In the genomic region with DNA sequence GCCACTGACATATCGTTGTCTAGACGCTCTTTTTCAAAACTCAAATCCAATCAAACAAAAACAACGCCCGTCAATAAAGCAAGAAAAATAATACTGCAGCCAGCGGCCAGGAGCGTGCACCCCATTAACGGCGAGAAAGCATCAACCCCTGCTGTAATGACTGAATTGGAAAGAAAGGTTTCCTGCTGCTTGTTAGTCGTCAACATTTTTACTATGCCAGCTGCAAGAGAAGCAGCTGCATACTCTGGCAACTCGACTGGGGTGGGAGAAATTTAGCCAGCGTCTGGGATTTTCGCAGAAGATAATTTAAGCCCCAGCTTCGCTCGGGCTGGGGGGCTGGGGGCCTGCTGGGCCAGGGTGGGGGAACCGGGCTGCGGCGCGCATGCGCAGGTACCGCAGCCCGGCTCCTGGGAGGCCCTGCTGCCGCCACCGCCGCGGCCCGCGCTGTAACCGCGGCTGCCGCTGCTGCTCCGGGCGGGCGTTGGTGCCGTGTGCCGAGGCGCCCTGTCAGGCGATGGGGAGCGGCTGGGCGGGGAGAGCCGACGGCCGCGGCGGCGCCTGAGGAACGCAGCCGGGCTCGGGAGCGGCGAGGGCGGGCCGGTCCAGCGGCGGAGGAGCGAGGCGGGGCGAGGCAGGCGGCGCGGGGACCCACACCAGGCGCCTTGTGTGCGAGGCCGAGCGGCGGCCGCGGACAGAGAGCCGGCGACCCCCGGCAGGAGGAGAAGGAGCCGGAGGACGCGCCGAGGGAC, we compare ENCODE assay signal across 8 cellular contexts. TPM values are rescaled to one million over a fixed set of nuclear protein-coding genes. Genes with fewer than 3 reads are reported as not detected.
DNase-seq lines count a peak whose midpoint lies in the region; ATAC-seq and TF ChIP-seq lines count a peak whose summit lies in the region.

No MANE protein-coding gene starts in this region.

- H3K27ac Mint-ChIP-seq in activated T-helper 2 cell treated with anti-CD3 and anti-CD28 coated beads, Interferon-gamma antibody, Interleukin-2, Interleukin-4, amounts not matched to agents 10 μg/mL and 5 μg/mL and 100 μg/mL, durations not matched to agents 14 hours and 24 hours and 36 hours: peak overlapping the region; percentile 99
- peak overlapping the region; percentile 97 for H3K27ac Mint-ChIP-seq in nephron progenitor cell
- H3K27ac Mint-ChIP-seq in stimulated activated naive CD8-positive, alpha-beta T cell treated with anti-CD3 and anti-CD28 coated beads, Interleukin-15, Interleukin-2, amounts not matched to agents 100 ng/mL and 50 ng/mL, for 24 hours: peak overlapping the region; percentile 93

- no peaks in the 10 kb centered on the region for H3K27me3 Mint-ChIP-seq in activated T-helper 2 cell treated with anti-CD3 and anti-CD28 coated beads, Interferon-gamma antibody, Interleukin-2, Interleukin-4, amounts not matched to agents 10 μg/mL and 5 μg/mL and 100 μg/mL, durations not matched to agents 14 hours and 24 hours and 36 hours (ENCODE audit: low read depth)
- H3K27me3 Mint-ChIP-seq in nephron progenitor cell (ENCODE audit: low read depth, poor library complexity): peaks cover 3% of the 10 kb centered on the region
- no peaks in the 10 kb centered on the region for H3K27me3 Mint-ChIP-seq in stimulated activated naive CD8-positive, alpha-beta T cell treated with anti-CD3 and anti-CD28 coated beads, Interleukin-15, Interleukin-2, amounts not matched to agents 100 ng/mL and 50 ng/mL, for 24 hours

- ATAC-seq in GM21619 (IDR thresholded peaks at IDR 0.05; ENCODE audit: unreplicated experiment): peak; percentile 44

- H3K9me3 Mint-ChIP-seq in activated T-helper 2 cell treated with anti-CD3 and anti-CD28 coated beads, Interferon-gamma antibody, Interleukin-2, Interleukin-4, amounts not matched to agents 10 μg/mL and 5 μg/mL and 100 μg/mL, durations not matched to agents 14 hours and 24 hours and 36 hours: no peaks in the 10 kb centered on the region
- no peaks in the 10 kb centered on the region for H3K9me3 Mint-ChIP-seq in nephron progenitor cell
- no peaks in the 10 kb centered on the region for H3K9me3 Mint-ChIP-seq in stimulated activated naive CD8-positive, alpha-beta T cell treated with anti-CD3 and anti-CD28 coated beads, Interleukin-15, Interleukin-2, amounts not matched to agents 100 ng/mL and 50 ng/mL, for 24 hours

- no peak for TF ChIP-seq RAD21 in Ishikawa (IDR thresholded peaks at IDR 0.05; ENCODE audit: low read depth)

- no peak for TF ChIP-seq EP300 in Ishikawa (IDR thresholded peaks at IDR 0.05; ENCODE audit: borderline replicate concordance)

- DNase-seq in DMS79 (lab: John Stamatoyannopoulos, UW) (peak; percentile 42), RKO (ENCODE audit: low spot score) (peak; percentile 70), fibroblast of the aortic adventitia (ENCODE audit: low read depth) (peak; percentile 78), nephron progenitor cell (peak; percentile 77)
- peak; percentile 72 for DNase-seq in activated T-helper 2 cell treated with anti-CD3 and anti-CD28 coated beads, Interferon-gamma antibody, Interleukin-2, Interleukin-4, amounts not matched to agents 10 μg/mL and 5 μg/mL and 100 μg/mL, durations not matched to agents 14 hours and 24 hours and 36 hours (ENCODE audit: low spot score)

- H3K4me1 Mint-ChIP-seq in activated T-helper 2 cell treated with anti-CD3 and anti-CD28 coated beads, Interferon-gamma antibody, Interleukin-2, Interleukin-4, amounts not matched to agents 10 μg/mL and 5 μg/mL and 100 μg/mL, durations not matched to agents 14 hours and 24 hours and 36 hours (ENCODE audit: low read depth): peaks cover 32% of the 10 kb centered on the region
- peaks cover 45% of the 10 kb centered on the region for H3K4me1 Mint-ChIP-seq in nephron progenitor cell
- peaks cover 48% of the 10 kb centered on the region for H3K4me1 Mint-ChIP-seq in stimulated activated naive CD8-positive, alpha-beta T cell treated with anti-CD3 and anti-CD28 coated beads, Interleukin-15, Interleukin-2, amounts not matched to agents 100 ng/mL and 50 ng/mL, for 24 hours (ENCODE audit: low read depth)

- H3K4me3 ChIP-seq in fibroblast of the aortic adventitia (ENCODE audit: low read depth, low read length): peak overlapping the region; percentile 83

- TF ChIP-seq CTCF in fibroblast of the aortic adventitia (IDR thresholded peaks at IDR 0.05; ENCODE audit: insufficient read depth, low read length) (no peak), nephron progenitor cell (IDR thresholded peaks at IDR 0.05) (no peak)

- H3K4me3 Mint-ChIP-seq in activated T-helper 2 cell treated with anti-CD3 and anti-CD28 coated beads, Interferon-gamma antibody, Interleukin-2, Interleukin-4, amounts not matched to agents 10 μg/mL and 5 μg/mL and 100 μg/mL, durations not matched to agents 14 hours and 24 hours and 36 hours (ENCODE audit: low read depth): peak overlapping the region; percentile 93
- peak overlapping the region; percentile 97 for H3K4me3 Mint-ChIP-seq in nephron progenitor cell
- peak overlapping the region; percentile 90 for H3K4me3 Mint-ChIP-seq in stimulated activated naive CD8-positive, alpha-beta T cell treated with anti-CD3 and anti-CD28 coated beads, Interleukin-15, Interleukin-2, amounts not matched to agents 100 ng/mL and 50 ng/mL, for 24 hours

- intact Hi-C loops in activated T-helper 2 cell treated with anti-CD3 and anti-CD28 coated beads, Interferon-gamma antibody, Interleukin-2, Interleukin-4, amounts not matched to agents 10 μg/mL and 5 μg/mL and 100 μg/mL, durations not matched to agents 14 hours and 24 hours and 36 hours (cut with micrococcal nuclease): loop anchor here (1.0 to 10.0 kb wide), 6 partner anchors 79 to 1469 kb away; a partner anchor contains a TSS

- H3K36me3 Mint-ChIP-seq in activated T-helper 2 cell treated with anti-CD3 and anti-CD28 coated beads, Interferon-gamma antibody, Interleukin-2, Interleukin-4, amounts not matched to agents 10 μg/mL and 5 μg/mL and 100 μg/mL, durations not matched to agents 14 hours and 24 hours and 36 hours (ENCODE audit: low read depth): peaks cover 13% of the 10 kb centered on the region
- no peaks in the 10 kb centered on the region for H3K36me3 Mint-ChIP-seq in nephron progenitor cell (ENCODE audit: low read depth)
- H3K36me3 Mint-ChIP-seq in stimulated activated naive CD8-positive, alpha-beta T cell treated with anti-CD3 and anti-CD28 coated beads, Interleukin-15, Interleukin-2, amounts not matched to agents 100 ng/mL and 50 ng/mL, for 24 hours (ENCODE audit: low read depth): peaks cover 7% of the 10 kb centered on the region

TF ChIP-seq in Ishikawa, 13 proteins besides CTCF, POLR2A, EP300 and RAD21:
- TF ChIP-seq TEAD4 (IDR thresholded peaks at IDR 0.05) (no peak), EGR1 (IDR thresholded peaks at IDR 0.05) (no peak), NFIC (IDR thresholded peaks at IDR 0.05) (no peak), ZBTB7A (IDR thresholded peaks at IDR 0.05; ENCODE audit: low read depth) (peak; percentile 76; the same call in 1 of the 2 replicates)
TF ChIP-seq in Ishikawa: peak in this region for 1.

RNA-seq across cellular contexts. Expression of a gene that starts 0.7 kb away (rescaled TPM):
- 21.2 and 22.7 TPM in 2 replicates for total RNA-seq in activated T-helper 2 cell treated with anti-CD3 and anti-CD28 coated beads, Interferon-gamma antibody, Interleukin-2, Interleukin-4, amounts not matched to agents 10 μg/mL and 5 μg/mL and 100 μg/mL, durations not matched to agents 14 hours and 24 hours and 36 hours
- 65.2 and 98.9 TPM in 2 replicates for total RNA-seq in fibroblast of the aortic adventitia (ENCODE audit: low replicate concordance)

Comparison
In these comparisons a context has a peak if more than half of its experiments do, and no peak if none do; other contexts are left out.
1. Peak in every context shown above with its lines: DNase-seq, ATAC-seq and H3K4me3 ChIP-seq.